In genomic region chr22:42929838-42930155, GRCh38 we compare ENCODE assay signal across 11 cellular contexts.
A peak's percentile ranks its signal among the peaks of the same experiment; 100 is the strongest.
DNase-seq lines count a peak whose midpoint lies in the region; ATAC-seq and TF ChIP-seq lines count a peak whose summit lies in the region.
"Had no signal": no experiment of that assay in that cellular context is flagged by ENCODE, and none has a peak within 500 bp of the region (broad histone marks: within the 10 kb centered on the region; RNA-seq: fewer than 3 reads in every experiment).

No MANE protein-coding gene starts in this region.

- H3K9me3 ChIP-seq in heart left ventricle (no peaks in the 10 kb centered on the region), psoas muscle (no peaks in the 10 kb centered on the region), vagina (no peaks in the 10 kb centered on the region)

- ATAC-seq in heart left ventricle: no peak
- ATAC-seq in left cardiac atrium: no peak
- ATAC-seq in left ventricle myocardium superior: peak; percentile 5
- peak in 2 of 4 donors; percentile 15 to 25 for ATAC-seq in psoas muscle
- ATAC-seq in HG03280 (IDR thresholded peaks at IDR 0.05; ENCODE audit: unreplicated experiment): no peak
- no peak for ATAC-seq in HG03342 (IDR thresholded peaks at IDR 0.05; ENCODE audit: unreplicated experiment)
- ATAC-seq in GM19467 (IDR thresholded peaks at IDR 0.05; ENCODE audit: unreplicated experiment): no peak

- TF ChIP-seq CTCF in heart left ventricle (IDR thresholded peaks at IDR 0.05): no peak
- no peak for TF ChIP-seq CTCF in psoas muscle (IDR thresholded peaks at IDR 0.05)
- no peak for TF ChIP-seq CTCF in vagina (IDR thresholded peaks at IDR 0.05)

- H3K4me1 ChIP-seq in heart left ventricle (peaks cover 39 to 100% (median 84%) of the 10 kb centered on the region in 12 donors), psoas muscle (peaks cover 91% of the 10 kb centered on the region), vagina (peaks cover 82% of the 10 kb centered on the region)

- H3K4me3 ChIP-seq in heart left ventricle (no peak overlapping the region), psoas muscle (no peak overlapping the region), vagina (no peak overlapping the region)

- H3K27ac ChIP-seq in heart left ventricle: peak overlapping the region in 11 of 12 donors; percentile 79 to 93 (median 86)
- peak overlapping the region; percentile 77 for H3K27ac ChIP-seq in psoas muscle
- H3K27ac ChIP-seq in vagina: peak overlapping the region; percentile 85
- H3K27ac ChIP-seq: brain microvascular endothelial cell had no signal

- DNase-seq in heart left ventricle (no peak), left cardiac atrium (no peak), left ventricle myocardium superior (no peak), psoas muscle (no peak), vagina (ENCODE audit: extremely low spot score in 2 of 2) (no peak)
- DNase-seq: brain microvascular endothelial cell; NCI-H446 treated with DMSO at 0.1 percent for 48 hours; stimulated activated CD4-positive, alpha-beta T cell treated with anti-CD3 and anti-CD28 coated beads, Interleukin-4, amount 100 ng/mL, for 24 hours had no signal

- 11 to 26% (median 20%) methylated on average over 6 of the region's 6 CpGs for WGBS in heart left ventricle, 4 donors
- 13 to 26% (median 17%) methylated on average over 6 of the region's 6 CpGs for WGBS in psoas muscle, 3 donors

- TF ChIP-seq POLR2A in heart left ventricle (IDR thresholded peaks at IDR 0.05) (no peak), vagina (IDR thresholded peaks at IDR 0.05) (no peak)

- H3K27me3 ChIP-seq in heart left ventricle (no peaks in the 10 kb centered on the region), psoas muscle (ENCODE audit: insufficient read depth in 3 of 3, low read length in 2 of 3) (no peaks in the 10 kb centered on the region), vagina (no peaks in the 10 kb centered on the region)
- H3K27me3 ChIP-seq: brain microvascular endothelial cell had no signal

- H3K36me3 ChIP-seq in heart left ventricle (no peaks in the 10 kb centered on the region), psoas muscle (ENCODE audit: insufficient read depth in 1 of 2, low read depth in 1 of 2) (no peaks in the 10 kb centered on the region), vagina (no peaks in the 10 kb centered on the region)
- H3K36me3 ChIP-seq: brain microvascular endothelial cell had no signal

- intact Hi-C loops in heart left ventricle (cut with DNase I): loop anchor here in 1 of 10 donors (5.0 kb wide), 1 partner anchor 38 kb away; no protein-coding TSS in a partner anchor
- intact Hi-C loops in left cardiac atrium (cut with DNase I): no loop called here
- intact Hi-C loops in left ventricle myocardium superior (cut with micrococcal nuclease): no loop called here
- intact Hi-C loops in psoas muscle (cut with DNase I): no loop called here
- intact Hi-C loops in vagina (cut with DNase I): loop anchor here (10.0 kb wide), 1 partner anchor 65 kb away; no protein-coding TSS in a partner anchor
